In genomic region chr7:106052681-106053080, GRCh38 we compare ENCODE assay signal across 22 cellular contexts.
"Had no signal": no experiment of that assay in that cellular context is flagged by ENCODE, and none has a peak within 500 bp of the region (broad histone marks: within the 10 kb centered on the region; RNA-seq: fewer than 3 reads in every experiment).

No MANE protein-coding gene starts in this region.

- H3K27ac ChIP-seq: colonic mucosa, epithelial cell of prostate, esophagus squamous epithelium, gastrocnemius medialis, heart right ventricle, left lung, lower lobe of right lung had no signal

- H3K4me1 ChIP-seq: colonic mucosa, left lung had no signal

- ATAC-seq: effector memory CD8-positive, alpha-beta T cell; esophagus mucosa; gastrocnemius medialis; heart right ventricle; left cardiac atrium; left lung; left ventricle myocardium superior; lower lobe of right lung; mucosa of descending colon had no signal

- H3K9me3 ChIP-seq: colonic mucosa, esophagus squamous epithelium, gastrocnemius medialis, left lung, lower lobe of right lung, mucosa of descending colon had no signal

- H3K4me3 Mint-ChIP-seq: dendritic cell treated with granulocyte-macrophage colony-stimulating factor and Interleukin-4, amounts not matched to agents 40 ng/mL and 50 ng/mL, for 4 days; effector memory CD8-positive, alpha-beta T cell; endodermal cell; mesothelial cell of epicardium had no signal

- H3K36me3 Mint-ChIP-seq: mesothelial cell of epicardium had no signal

- DNase-seq: colonic mucosa; cortex of kidney; effector CD8-positive, alpha-beta T cell; effector memory CD8-positive, alpha-beta T cell; erythroblast; esophagus squamous epithelium; foreskin melanocyte; gastrocnemius medialis; head of caudate nucleus; heart right ventricle; hippocampal formation; left cardiac atrium; left lung; left ventricle myocardium superior; lower lobe of right lung; mesenchymal stem cell; mucosa of descending colon had no signal

- H3K27ac Mint-ChIP-seq: dendritic cell treated with granulocyte-macrophage colony-stimulating factor and Interleukin-4, amounts not matched to agents 40 ng/mL and 50 ng/mL, for 4 days; effector memory CD8-positive, alpha-beta T cell; endodermal cell; mesothelial cell of epicardium had no signal

- H3K36me3 ChIP-seq: colonic mucosa, esophagus squamous epithelium, gastrocnemius medialis, heart right ventricle, left lung, lower lobe of right lung had no signal

- H3K4me3 ChIP-seq: colonic mucosa, esophagus squamous epithelium, gastrocnemius medialis, heart right ventricle, left lung, lower lobe of right lung, mucosa of descending colon had no signal

- H3K4me1 Mint-ChIP-seq: endodermal cell had no signal

- H3K27me3 ChIP-seq: colonic mucosa, esophagus squamous epithelium, gastrocnemius medialis, heart right ventricle, left lung had no signal

- H3K9me3 Mint-ChIP-seq: dendritic cell treated with granulocyte-macrophage colony-stimulating factor and Interleukin-4, amounts not matched to agents 40 ng/mL and 50 ng/mL, for 4 days; effector memory CD8-positive, alpha-beta T cell; endodermal cell; mesothelial cell of epicardium had no signal
